ENCODE assay signal across 9 cellular contexts in the genomic region with DNA sequence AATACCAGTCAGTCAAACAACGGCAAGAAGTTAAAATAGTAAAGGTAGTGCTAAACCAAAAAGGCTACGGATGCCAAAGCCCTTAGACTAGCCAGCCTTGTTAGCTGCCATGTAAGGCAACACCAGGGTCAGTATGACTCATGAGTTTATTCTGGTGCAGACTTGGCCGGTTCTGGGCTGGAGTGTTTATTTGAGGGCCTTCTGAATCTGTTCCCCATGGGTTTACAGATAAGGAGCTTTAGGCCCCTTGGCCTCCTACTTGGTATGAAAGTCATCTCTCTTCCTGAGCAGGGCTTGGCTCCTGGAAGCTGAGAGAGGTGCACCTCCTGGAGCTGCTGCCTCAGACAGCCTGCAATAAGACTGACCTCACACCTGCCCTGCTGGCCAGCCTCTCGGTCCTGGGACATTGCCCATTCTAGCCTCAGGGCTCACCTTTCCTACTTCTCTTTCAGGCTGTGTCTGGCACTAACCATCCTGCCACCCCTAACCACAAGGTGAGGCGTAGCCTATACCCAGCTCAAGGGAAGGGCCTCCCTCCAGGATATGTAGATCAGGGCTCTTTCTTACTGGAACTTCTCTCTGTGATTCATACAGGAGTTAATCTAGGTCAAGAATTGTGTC. TPM values are rescaled to one million over a fixed set of nuclear protein-coding genes. Genes with fewer than 3 reads are reported as not detected.
A peak's percentile ranks its signal among the peaks of the same experiment; 100 is the strongest.
DNase-seq lines count a peak whose midpoint lies in the region; ATAC-seq and TF ChIP-seq lines count a peak whose summit lies in the region.
"Had no signal": no experiment of that assay in that cellular context is flagged by ENCODE, and none has a peak within 500 bp of the region (broad histone marks: within the 10 kb centered on the region; RNA-seq: fewer than 3 reads in every experiment).

No MANE protein-coding gene starts in this region.

- H3K36me3 Mint-ChIP-seq in activated CD8-positive, alpha-beta T cell treated with anti-CD3 and anti-CD28 coated beads for 36 hours (ENCODE audit: low read depth) = no peaks in the 10 kb centered on the region

- TF ChIP-seq CTCF in Panc1 (IDR thresholded peaks at IDR 0.05) (no peak), fibroblast of villous mesenchyme (IDR thresholded peaks at IDR 0.05; ENCODE audit: insufficient read depth, low read depth, low read length) (no peak)
- TF ChIP-seq CTCF in activated CD8-positive, alpha-beta T cell treated with anti-CD3 and anti-CD28 coated beads for 36 hours (IDR thresholded peaks at IDR 0.05) = no peak

- no peak for DNase-seq in Panc1 (ENCODE audit: low read depth, low spot score)
- peak; percentile 89 for DNase-seq in fibroblast of villous mesenchyme (ENCODE audit: low read depth)
- no peak for DNase-seq in medulla oblongata (ENCODE audit: extremely low spot score)
- no peak for DNase-seq in activated CD8-positive, alpha-beta T cell treated with anti-CD3 and anti-CD28 coated beads for 36 hours
- DNase-seq in hypothalamus (lab: John Stamatoyannopoulos, UW) = no peak
- no peak for DNase-seq in activated CD8-positive, alpha-beta memory T cell treated with anti-CD3 and anti-CD28 coated beads, Interleukin-2, amount 50 U/mL, for 48 hours
- DNase-seq: activated CD4-positive, alpha-beta T cell treated with anti-CD3 and anti-CD28 coated beads for 36 hours had no signal

- H3K9me3 Mint-ChIP-seq in activated CD8-positive, alpha-beta T cell treated with anti-CD3 and anti-CD28 coated beads for 36 hours = no peaks in the 10 kb centered on the region

- no peaks in the 10 kb centered on the region for H3K4me1 Mint-ChIP-seq in activated CD8-positive, alpha-beta T cell treated with anti-CD3 and anti-CD28 coated beads for 36 hours (ENCODE audit: low read depth)
- H3K4me1 Mint-ChIP-seq: activated CD4-positive, alpha-beta T cell treated with anti-CD3 and anti-CD28 coated beads for 36 hours had no signal

- no peak overlapping the region for H3K27ac ChIP-seq in Panc1 (ENCODE audit: low read length)
- H3K27ac ChIP-seq in rectal smooth muscle tissue (ENCODE audit: low read depth, low read length) = peak overlapping the region; percentile 93

- H3K27me3 ChIP-seq in Panc1 (ENCODE audit: control insufficient read depth, insufficient read depth, low read length) (peaks cover 7% of the 10 kb centered on the region), rectal smooth muscle tissue (ENCODE audit: control insufficient read depth, insufficient read depth, low read length) (no peaks in the 10 kb centered on the region)

- BruUV-seq in Panc1 (replicated peaks; lab: Mats Ljungman, UMichigan) = no TSS peak

- intact Hi-C loops in Panc1 (cut with micrococcal nuclease; ENCODE audit: unreplicated experiment) = no loop called here
- intact Hi-C loops in activated CD8-positive, alpha-beta T cell treated with anti-CD3 and anti-CD28 coated beads for 36 hours (cut with micrococcal nuclease) = no loop called here

- H3K4me1 ChIP-seq in Panc1 (ENCODE audit: control insufficient read depth, insufficient read depth, low read length) (no peaks in the 10 kb centered on the region), rectal smooth muscle tissue (ENCODE audit: control insufficient read depth, insufficient read depth, low read length) (peaks cover 35% of the 10 kb centered on the region)

- H3K9ac ChIP-seq in rectal smooth muscle tissue (ENCODE audit: low read length) = no peak overlapping the region

- H3K9me3 ChIP-seq in Panc1 (ENCODE audit: control insufficient read depth, insufficient read depth, low read depth, low read length) = no peaks in the 10 kb centered on the region

- H3K27ac Mint-ChIP-seq in activated CD8-positive, alpha-beta T cell treated with anti-CD3 and anti-CD28 coated beads for 36 hours = no peak overlapping the region
- H3K27ac Mint-ChIP-seq: activated CD4-positive, alpha-beta T cell treated with anti-CD3 and anti-CD28 coated beads for 36 hours had no signal

- in situ Hi-C loops in Panc1 (cut with HindIII; ENCODE audit: low pct_unique_long_range_greater_than_20kb, low sequenced_read_pairs) = no loop called here

- peaks cover 23% of the 10 kb centered on the region for H3K27me3 Mint-ChIP-seq in activated CD8-positive, alpha-beta T cell treated with anti-CD3 and anti-CD28 coated beads for 36 hours

- H3K36me3 ChIP-seq in Panc1 (ENCODE audit: control insufficient read depth, insufficient read depth, low read length) = no peaks in the 10 kb centered on the region
- H3K36me3 ChIP-seq in rectal smooth muscle tissue (ENCODE audit: control insufficient read depth, insufficient read depth, low read length) = no peaks in the 10 kb centered on the region

- POLR2A ChIA-PET in Panc1 (lab: Charles Lee) = no interaction called here
- POLR2A ChIA-PET in activated CD8-positive, alpha-beta T cell treated with anti-CD3 and anti-CD28 coated beads for 36 hours (lab: Charles Lee) = no interaction called here

- H3K4me3 Mint-ChIP-seq in activated CD8-positive, alpha-beta T cell treated with anti-CD3 and anti-CD28 coated beads for 36 hours = no peak overlapping the region
- H3K4me3 Mint-ChIP-seq: activated CD4-positive, alpha-beta T cell treated with anti-CD3 and anti-CD28 coated beads for 36 hours had no signal

- CTCF ChIA-PET in Panc1 (lab: Charles Lee) = no interaction called here
- CTCF ChIA-PET in activated CD8-positive, alpha-beta T cell treated with anti-CD3 and anti-CD28 coated beads for 36 hours (lab: Charles Lee) = no interaction called here

- ATAC-seq in GM18498 (IDR thresholded peaks at IDR 0.05; ENCODE audit: unreplicated experiment) = peak; percentile 54
- ATAC-seq in Panc1 = peak; percentile 72
- no peak for ATAC-seq in activated CD8-positive, alpha-beta T cell treated with anti-CD3 and anti-CD28 coated beads for 36 hours
- ATAC-seq: activated CD4-positive, alpha-beta T cell treated with anti-CD3 and anti-CD28 coated beads for 36 hours had no signal

- H3K4me3 ChIP-seq in Panc1 (ENCODE audit: low read depth in 2 of 2, low read length in 2 of 2) (no peak overlapping the region), fibroblast of villous mesenchyme (ENCODE audit: low read depth, low read length) (no peak overlapping the region), rectal smooth muscle tissue (ENCODE audit: low read length) (no peak overlapping the region)

RNA-seq across cellular contexts. Expression of a gene that starts 10.4 kb away (rescaled TPM):
- not detected for total RNA-seq in Panc1 (2021; ENCODE audit: unreplicated experiment)
- polyA plus RNA-seq in Panc1 (2012; ENCODE audit: insufficient read length) = not detected
- not detected in 2 replicates for total RNA-seq in fibroblast of villous mesenchyme
- total RNA-seq in activated CD8-positive, alpha-beta T cell treated with anti-CD3 and anti-CD28 coated beads for 36 hours = not detected
- total RNA-seq: activated CD4-positive, alpha-beta T cell treated with anti-CD3 and anti-CD28 coated beads for 36 hours had no signal

RNA-seq across cellular contexts. Expression of a gene that starts 47.6 kb away (rescaled TPM):
- 37.7 TPM for total RNA-seq in Panc1 (2021; ENCODE audit: unreplicated experiment)
- 45.7 TPM for polyA plus RNA-seq in Panc1 (2012; ENCODE audit: insufficient read length)
- total RNA-seq in fibroblast of villous mesenchyme = 24.2 and 24.8 TPM in 2 replicates
- 10 to 100 TPM; 12.1 to 16.2 TPM for total RNA-seq in activated CD8-positive, alpha-beta T cell treated with anti-CD3 and anti-CD28 coated beads for 36 hours
